ENCODE assay signal across 8 cellular contexts in genomic region chr19:3358919-3359849, GRCh38. TPM values are rescaled to one million over a fixed set of nuclear protein-coding genes. Genes with fewer than 3 reads are reported as not detected.
DNase-seq lines count a peak whose midpoint lies in the region; FAIRE-seq and TF ChIP-seq lines count a peak whose summit lies in the region.

No MANE protein-coding gene starts in this region.

- TF ChIP-seq EP300 in Ishikawa (IDR thresholded peaks at IDR 0.05; ENCODE audit: borderline replicate concordance) = no peak

- H3K27me3 ChIP-seq in ectodermal cell (ENCODE audit: control insufficient read depth, insufficient read depth, low read length, poor library complexity, severe bottlenecking) = peaks cover 97% of the 10 kb centered on the region

- H3K36me3 ChIP-seq in ectodermal cell (ENCODE audit: control insufficient read depth, insufficient read depth, low read length) = no peaks in the 10 kb centered on the region

- DNase-seq in GM12892 (ENCODE audit: insufficient read length) (peak; percentile 89), midbrain (lab: John Stamatoyannopoulos, UW) (peak; percentile 55), pons (ENCODE audit: low spot score) (no peak), SIG-M5 treated with dmso at 0.1 percent for 504 hours (lab: John Stamatoyannopoulos, UW; ENCODE audit: unreplicated experiment) (no peak)
- peak; percentile 72 to 76 for DNase-seq in activated CD4-positive, alpha-beta T cell treated with anti-CD3 and anti-CD28 coated beads, Interleukin-2, amount 50 U/mL, for 4 hours
- DNase-seq in stimulated activated CD8-positive, alpha-beta memory T cell treated with anti-CD3 and anti-CD28 coated beads, Interleukin-7, amount 100 ng/mL, for 1 hour (ENCODE audit: low read depth in 2 of 2) = peak; percentile 34 to 39

- 2 to 3% methylated on average over 124 to 126 of the region's 126 CpGs for WGBS in ectodermal cell, 2 experiments

- no peak for TF ChIP-seq POLR2A in GM12892 (IDR thresholded peaks at IDR 0.05; ENCODE audit: low read depth, low read length)

- peak; percentile 93 for FAIRE-seq in GM12892 (lab: Jason Lieb, UNC)

- peaks cover 7% of the 10 kb centered on the region for H3K4me1 ChIP-seq in ectodermal cell (ENCODE audit: control insufficient read depth, insufficient read depth, low read length)

- TF ChIP-seq RAD21 in Ishikawa (IDR thresholded peaks at IDR 0.05; ENCODE audit: low read depth) = no peak

- no peaks in the 10 kb centered on the region for H3K9me3 ChIP-seq in ectodermal cell (ENCODE audit: control insufficient read depth, low read length)

- peak overlapping the region; percentile 31 for H3K4me3 ChIP-seq in ectodermal cell (ENCODE audit: insufficient read depth, low read depth, low read length)

- H3K27ac ChIP-seq in ectodermal cell (ENCODE audit: insufficient read depth, low read depth, low read length, poor library complexity, severe bottlenecking) = no peak overlapping the region

TF ChIP-seq in Ishikawa, 13 proteins besides CTCF, POLR2A, EP300 and RAD21:
- TF ChIP-seq YY1 (IDR thresholded peaks at IDR 0.05; ENCODE audit: low read depth) (peak; percentile 37; the same call in 1 of the 2 replicates), MAX (IDR thresholded peaks at IDR 0.05) (peak; percentile 52), NFIC (IDR thresholded peaks at IDR 0.05) (no peak)

RNA-seq across cellular contexts. Expression of gene NFIC, which starts 7.2 kb away (rescaled TPM):
- 3.5 TPM for polyA plus RNA-seq in GM12892 (2012; ENCODE audit: missing spikeins)
- polyA plus RNA-seq in ectodermal cell (2013, experiment 1 of 4) = 3.6 TPM
- polyA plus RNA-seq in ectodermal cell (2013, experiment 2 of 4) = 5.5 TPM
- 3.1 TPM for polyA plus RNA-seq in ectodermal cell (2013, experiment 3 of 4)
- polyA plus RNA-seq in ectodermal cell (2013, experiment 4 of 4) = 2.4 TPM

Comparison
In these comparisons a context has a peak if more than half of its experiments do, and no peak if none do; other contexts are left out.
1. DNase-seq: peak in GM12892 (single experiment), activated CD4-positive, alpha-beta T cell treated with anti-CD3 and anti-CD28 coated beads, Interleukin-2, amount 50 U/mL, for 4 hours (2 of 2), midbrain (single experiment) and stimulated activated CD8-positive, alpha-beta memory T cell treated with anti-CD3 and anti-CD28 coated beads, Interleukin-7, amount 100 ng/mL, for 1 hour (2 of 2); none in pons (single experiment) and SIG-M5 treated with dmso at 0.1 percent for 504 hours (single experiment).